ENCODE assay signal across 8 cellular contexts in genomic region chr4:2418652-2419571, GRCh38. TPM values are rescaled to one million over a fixed set of nuclear protein-coding genes. Genes with fewer than 3 reads are reported as not detected.
DNase-seq lines count a peak whose midpoint lies in the region; ATAC-seq and TF ChIP-seq lines count a peak whose summit lies in the region.

CFAP99 (plus strand) TSS chr4:2418955.

- no peak within 1 kb of the TSS for H3K9ac ChIP-seq in IMR-90 (ENCODE audit: low read depth, low read length)

- H3K36me3 ChIP-seq in IMR-90 (ENCODE audit: control insufficient read depth, insufficient read depth, low read length) (no peaks in the 10 kb centered on the region), OCI-LY7 (ENCODE audit: insufficient read depth, low read length) (no peaks in the 10 kb centered on the region)

- H2BK5ac ChIP-seq in IMR-90 (ENCODE audit: low read depth, low read length, poor library complexity, severe bottlenecking), result no peak within 1 kb of the TSS

- H3K23ac ChIP-seq in IMR-90 (ENCODE audit: low read depth, low read length), result no peak within 1 kb of the TSS

- in situ Hi-C loops in IMR-90 (cut with MboI; ENCODE audit: low sequenced_read_pairs), result no loop called here

- no peak for TF ChIP-seq RAD21 in IMR-90 (IDR thresholded peaks at IDR 0.05; ENCODE audit: low read length)

- no peak within 1 kb of the TSS for H3K56ac ChIP-seq in IMR-90 (ENCODE audit: extremely low read depth, insufficient read depth, low read length)

- CTCF ChIA-PET in IMR-90 (lab: Yijun Ruan, JAX) (interaction anchor here (0.9 kb wide), 1 partner anchor 141 kb away, joined by 4 read pairs; no protein-coding TSS in a partner anchor), OCI-LY7 (lab: Charles Lee; ENCODE audit: unreplicated experiment) (interaction anchor here (1.0 kb wide), 1 partner anchor 123 kb away, joined by 3 read pairs; no protein-coding TSS in a partner anchor)

- H3K4me3 ChIP-seq in IMR-90 (ENCODE audit: insufficient read depth, low read depth, low read length) (peak within 1 kb of the TSS; percentile 66), OCI-LY7 (ENCODE audit: low read depth, low read length, poor library complexity, severe bottlenecking) (peak within 1 kb of the TSS; percentile 66), epithelial cell of proximal tubule (ENCODE audit: low read depth, low read length) (peak within 1 kb of the TSS; percentile 68)

- H3K4me1 ChIP-seq in IMR-90 (ENCODE audit: control insufficient read depth, insufficient read depth, low read length) (peaks cover 4% of the 10 kb centered on the region; the same call in 1 of the 2 replicates), OCI-LY7 (ENCODE audit: insufficient read depth, low read length, poor library complexity, severe bottlenecking) (peaks cover 19% of the 10 kb centered on the region)

- no peak within 1 kb of the TSS for H4K91ac ChIP-seq in IMR-90 (ENCODE audit: insufficient read depth, low read depth, low read length)

- H2BK20ac ChIP-seq in IMR-90 (ENCODE audit: low read depth, low read length), result no peak within 1 kb of the TSS

- intact Hi-C loops in IMR-90 (cut with micrococcal nuclease) (loop anchor here (10.0 kb wide), 1 partner anchor 154 kb away; the partner anchor contains the start of gene MXD4), OCI-LY7 (cut with micrococcal nuclease; ENCODE audit: unreplicated experiment) (loop anchor here (1.0 kb wide), 1 partner anchor 26 kb away; no protein-coding TSS in a partner anchor)

- H4K20me1 ChIP-seq in IMR-90 (ENCODE audit: insufficient read depth, low read length) (no peaks in the 10 kb centered on the region), OCI-LY7 (ENCODE audit: insufficient read depth, low read length) (no peaks in the 10 kb centered on the region)

- no peak within 1 kb of the TSS for H4K5ac ChIP-seq in IMR-90 (ENCODE audit: low read depth, low read length)

- 0 out of 2 replicates have a peak within 1 kb of the TSS, but pooled peaks have one; percentile 3 for H2AK5ac ChIP-seq in IMR-90 (ENCODE audit: low read depth, low read length)

- no peak for TF ChIP-seq POLR2A in IMR-90 (IDR thresholded peaks at IDR 0.05; ENCODE audit: low read depth, low read length)

- POLR2A ChIA-PET in IMR-90 (lab: Charles Lee; ENCODE audit: unreplicated experiment) (interaction anchor here (0.6 kb wide), 1 partner anchor 1912 kb away, joined by 3 read pairs; no protein-coding TSS in a partner anchor), OCI-LY7 (lab: Charles Lee) (interaction anchor here (0.8 kb wide), 1 partner anchor 545 kb away, joined by 4 read pairs; the partner anchor contains the start of gene GRK4)

- H3K4me2 ChIP-seq in IMR-90 (ENCODE audit: low read depth, low read length) (peak within 1 kb of the TSS; percentile 93), OCI-LY7 (ENCODE audit: low read length) (peak within 1 kb of the TSS; percentile 78)

- no peak within 1 kb of the TSS for H3K4ac ChIP-seq in IMR-90 (ENCODE audit: low read depth, low read length)

- H2BK15ac ChIP-seq in IMR-90 (ENCODE audit: low read depth, low read length), result no peak within 1 kb of the TSS

- peak; percentile 97 for DNase-seq in DMS 273 (lab: John Stamatoyannopoulos, UW; ENCODE audit: unreplicated experiment)
- DNase-seq in IMR-90, result peak; percentile 88
- DNase-seq in OCI-LY7 (ENCODE audit: low spot score), result peak; percentile 96
- peak; percentile 96 for DNase-seq in activated T-cell treated with anti-CD3 and anti-CD28 coated beads for 4 hours
- DNase-seq in epithelial cell of proximal tubule (ENCODE audit: low read depth), result peak; percentile 54
- DNase-seq in mucosa of gallbladder (ENCODE audit: low spot score), result peak; percentile 98
- peak; percentile 96 for DNase-seq in stimulated activated CD8-positive, alpha-beta memory T cell treated with anti-CD3 and anti-CD28 coated beads, Interleukin-4, amount 100 ng/mL, for 1 hour (ENCODE audit: low read depth in 2 of 2, low spot score in 1 of 2)

- WGBS in IMR-90 (ENCODE audit: extremely low coverage in 2 of 2, insufficient read length in 1 of 2), 2 experiments, result 3% methylated on average over 36 of the region's 94 CpGs; no CpG with 5 or more reads in 1 of the 2 experiments

- no TSS peak for BruUV-seq in IMR-90 (replicated peaks; lab: Mats Ljungman, UMichigan)
- BruUV-seq in OCI-LY7 (replicated peaks; lab: Mats Ljungman, UMichigan), result no TSS peak

- no peak within 1 kb of the TSS for H3K18ac ChIP-seq in IMR-90 (ENCODE audit: low read depth, low read length)

- no peak within 1 kb of the TSS for H3K27ac ChIP-seq in IMR-90 (ENCODE audit: insufficient read depth, low read length)
- H3K27ac ChIP-seq in OCI-LY7 (ENCODE audit: low read depth, low read length, poor library complexity, severe bottlenecking), result no peak within 1 kb of the TSS

- TF ChIP-seq CTCF in IMR-90 (conservative IDR thresholded peaks at IDR 0.05; ENCODE audit: low read depth, low read length) (peak; percentile 32), OCI-LY7 (conservative IDR thresholded peaks at IDR 0.05; ENCODE audit: low read length) (peak; percentile 54), epithelial cell of proximal tubule (conservative IDR thresholded peaks at IDR 0.05; ENCODE audit: low read depth, low read length) (peak; percentile 26)

- peaks cover 70% of the 10 kb centered on the region for H3K27me3 ChIP-seq in IMR-90 (ENCODE audit: control insufficient read depth, insufficient read depth, low read length)

- H3K14ac ChIP-seq in IMR-90 (replicated peaks; ENCODE audit: low read depth, low read length), result no peak within 1 kb of the TSS

- dilution Hi-C loops in IMR-90 (cut with HindIII; ENCODE audit: low sequenced_read_pairs, unreplicated experiment), result no loop called here

- H3K9me1 ChIP-seq in IMR-90 (ENCODE audit: insufficient read depth, low read length), result peaks cover 3% of the 10 kb centered on the region; the same call in 1 of the 2 replicates

- no peaks in the 10 kb centered on the region for H3K79me2 ChIP-seq in OCI-LY7 (ENCODE audit: insufficient read depth, low read depth, low read length)

- ATAC-seq in GM21529 (IDR thresholded peaks at IDR 0.05; ENCODE audit: unreplicated experiment) (peak; percentile 92), IMR-90 (ENCODE audit: low read depth) (peak; percentile 98)

- H3K79me1 ChIP-seq in IMR-90 (ENCODE audit: low read depth in 1 of 2, low read length in 2 of 2), result no peaks in the 10 kb centered on the region

- H3K9me3 ChIP-seq in IMR-90 (ENCODE audit: control insufficient read depth, insufficient read depth, low read length) (0 out of 2 replicates have a peak, but pooled peaks cover 2% of the 10 kb centered on the region), OCI-LY7 (ENCODE audit: low read length) (no peaks in the 10 kb centered on the region)

- H2AFZ ChIP-seq in IMR-90 (replicated peaks; ENCODE audit: low read length, poor library complexity), result peak within 1 kb of the TSS; percentile 94
- no peak within 1 kb of the TSS for H2AFZ ChIP-seq in OCI-LY7 (ENCODE audit: low read length)

- peak within 1 kb of the TSS; percentile 84 for H2AK9ac ChIP-seq in IMR-90 (replicated peaks; ENCODE audit: low read depth, low read length, poor library complexity)

- H2BK120ac ChIP-seq in IMR-90 (ENCODE audit: low read depth, low read length), result no peak within 1 kb of the TSS

- no peaks in the 10 kb centered on the region for H3K9me2 ChIP-seq in OCI-LY7 (ENCODE audit: insufficient read depth, low read length)

- no peak within 1 kb of the TSS for H4K8ac ChIP-seq in IMR-90 (ENCODE audit: low read depth in 2 of 2, low read length in 2 of 2)

TF ChIP-seq in IMR-90, 13 proteins besides CTCF, POLR2A, EP300 and RAD21:
- TF ChIP-seq USF2 (IDR thresholded peaks at IDR 0.05; ENCODE audit: low read depth, low read length), result peak; percentile 33; the same call in 1 of the 2 replicates
- TF ChIP-seq SMC3 (IDR thresholded peaks at IDR 0.05; ENCODE audit: low read depth, low read length), result no peak
- 0 out of 2 replicates have a peak, but pooled peaks have one; percentile 64 for TF ChIP-seq MXI1 (IDR thresholded peaks at IDR 0.05; ENCODE audit: borderline replicate concordance, low read depth, low read length)
- TF ChIP-seq BHLHE40 (IDR thresholded peaks at IDR 0.05; ENCODE audit: low read depth, low read length), result peak; percentile 56; the same call in 1 of the 2 replicates
- TF ChIP-seq NFE2L2 (IDR thresholded peaks at IDR 0.05; ENCODE audit: low read depth, low read length), result no peak
- TF ChIP-seq RCOR1 (IDR thresholded peaks at IDR 0.05; ENCODE audit: insufficient replicate concordance, low read length), result no peak
- TF ChIP-seq CHD1 (IDR thresholded peaks at IDR 0.05; ENCODE audit: low read depth, low read length), result no peak
- no peak for TF ChIP-seq ELK1 (IDR thresholded peaks at IDR 0.05; ENCODE audit: borderline replicate concordance, low read depth, low read length)
- no peak for TF ChIP-seq RFX5 (IDR thresholded peaks at IDR 0.05; ENCODE audit: low read depth, low read length)
- no peak for TF ChIP-seq FOS (IDR thresholded peaks at IDR 0.05; ENCODE audit: low read depth, low read length)
- TF ChIP-seq CEBPB (IDR thresholded peaks at IDR 0.05; ENCODE audit: low read depth, low read length), result no peak
- peak; percentile 72 for TF ChIP-seq MAZ (IDR thresholded peaks at IDR 0.05; ENCODE audit: borderline replicate concordance, low read depth, low read length)
- no peak for TF ChIP-seq MAFK (IDR thresholded peaks at IDR 0.05; ENCODE audit: low read depth, low read length)

RNA-seq across cellular contexts. Expression of gene CFAP99, which starts in this region (rescaled TPM):
- total RNA-seq in IMR-90 (2012; rRNA removed), result not detected in 2 replicates
- polyA plus RNA-seq in IMR-90 (2012; rRNA removed), result not detected in 2 replicates
- polyA plus RNA-seq in IMR-90 (2012; cell fraction: cytosol; rRNA removed), result not detected in 2 replicates
- polyA plus RNA-seq in IMR-90 (2012; cell fraction: nucleus; rRNA removed; ENCODE audit: low replicate concordance), result not detected in 2 replicates
- total RNA-seq in OCI-LY7 (2014; rRNA removed; shearing (Covaris generic)), result not detected in 2 replicates
- not detected in 2 replicates for total RNA-seq in OCI-LY7 (2022)
- total RNA-seq in epithelial cell of proximal tubule, result not detected in 2 replicates
- 1.3 TPM for total RNA-seq in mucosa of gallbladder

Comparison
In these comparisons a context has a peak if more than half of its experiments do, and no peak if none do; other contexts are left out.
1. Peak in DNase-seq, ATAC-seq, H3K4me3 ChIP-seq and H3K4me2 ChIP-seq in IMR-90; RNA of the gene not detected or under 1 TPM.
2. Peak in DNase-seq, H3K4me3 ChIP-seq and H3K4me2 ChIP-seq in OCI-LY7; RNA of the gene not detected or under 1 TPM.
3. Peak in DNase-seq and H3K4me3 ChIP-seq in epithelial cell of proximal tubule; RNA of the gene not detected or under 1 TPM.